Comparison of ENCODE assay signal across 8 cellular contexts in the genomic region with DNA sequence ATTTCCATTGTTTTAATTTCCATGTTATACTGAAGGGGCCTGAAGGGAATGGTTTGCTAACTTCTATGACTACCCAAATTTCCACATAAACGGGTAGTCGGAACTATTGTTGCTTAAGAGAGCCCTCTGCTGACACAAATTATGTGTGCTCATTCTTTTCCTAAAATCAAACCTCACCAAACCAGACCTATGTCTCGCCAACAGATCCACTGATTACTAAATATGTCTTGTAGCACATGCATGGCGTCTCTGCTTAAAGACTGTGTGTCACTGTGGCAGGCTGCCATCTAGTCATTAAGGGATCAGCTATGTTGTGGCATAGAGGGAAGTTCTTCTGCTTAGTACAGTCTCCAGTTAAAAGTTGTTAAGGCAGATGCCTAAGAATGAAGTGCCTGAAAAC. TPM values are rescaled to one million over a fixed set of nuclear protein-coding genes. Genes with fewer than 3 reads are reported as not detected.
DNase-seq lines count a peak whose midpoint lies in the region; ATAC-seq, FAIRE-seq and TF ChIP-seq lines count a peak whose summit lies in the region.

No MANE protein-coding gene starts in this region.

- no peaks in the 10 kb centered on the region for H3K9me3 Mint-ChIP-seq in H9
- H3K9me3 Mint-ChIP-seq in activated T-helper 17 cell treated with anti-CD3 and anti-CD28 coated beads, Interleukin-2, amount 50 U/mL, for 72 hours = no peaks in the 10 kb centered on the region
- H3K9me3 Mint-ChIP-seq in activated T-cell treated with anti-CD3 and anti-CD28 coated beads, Interleukin-2, amount 50 U/mL, for 72 hours = no peaks in the 10 kb centered on the region

- no peak for ATAC-seq in HG03457 (IDR thresholded peaks at IDR 0.05; ENCODE audit: unreplicated experiment)
- ATAC-seq in activated T-helper 17 cell treated with anti-CD3 and anti-CD28 coated beads, Interleukin-2, amount 50 U/mL, for 72 hours (replicated peaks) = no peak
- ATAC-seq in activated T-cell treated with anti-CD3 and anti-CD28 coated beads, Interleukin-2, amount 50 U/mL, for 72 hours (replicated peaks in 1 of 2) = no peak

- no peak overlapping the region for H3T11ph ChIP-seq in H9 (ENCODE audit: low read length)

- H3K56ac ChIP-seq in H9 (ENCODE audit: insufficient read length, low read depth, low read length) = no peak overlapping the region

- H3K4me1 ChIP-seq in H9 (ENCODE audit: insufficient read depth, low read length) = no peaks in the 10 kb centered on the region; the same call in 1 of the 2 replicates

- H2BK20ac ChIP-seq in H9 (ENCODE audit: low read depth, low read length, poor library complexity, severe bottlenecking) = no peak overlapping the region

- peak overlapping the region in 1 of 3 experiments; percentile 34; a peak in 1 of 7 replicates for H3K27ac Mint-ChIP-seq in H9
- no peak overlapping the region for H3K27ac Mint-ChIP-seq in activated T-helper 17 cell treated with anti-CD3 and anti-CD28 coated beads, Interleukin-2, amount 50 U/mL, for 72 hours
- no peak overlapping the region for H3K27ac Mint-ChIP-seq in activated T-cell treated with anti-CD3 and anti-CD28 coated beads, Interleukin-2, amount 50 U/mL, for 72 hours

- H3K9me3 ChIP-seq in H9 (ENCODE audit: control insufficient read depth, low read depth, low read length) = no peaks in the 10 kb centered on the region

- H2BK120ac ChIP-seq in H9 (ENCODE audit: low read depth, low read length, poor library complexity, severe bottlenecking) = no peak overlapping the region

- H3K79me2 ChIP-seq in H9 (ENCODE audit: insufficient read depth, low read length) = no peaks in the 10 kb centered on the region

- H4K8ac ChIP-seq in H9 (replicated peaks; ENCODE audit: insufficient read length, low read depth, low read length) = no peak overlapping the region

- no peak overlapping the region for H3K4me3 Mint-ChIP-seq in H9
- no peak overlapping the region for H3K4me3 Mint-ChIP-seq in activated T-helper 17 cell treated with anti-CD3 and anti-CD28 coated beads, Interleukin-2, amount 50 U/mL, for 72 hours
- no peak overlapping the region for H3K4me3 Mint-ChIP-seq in activated T-cell treated with anti-CD3 and anti-CD28 coated beads, Interleukin-2, amount 50 U/mL, for 72 hours

- no peak overlapping the region for H3K9ac ChIP-seq in H9 (ENCODE audit: extremely low read depth, insufficient read length, low read length)

- H3K14ac ChIP-seq in H9 (ENCODE audit: insufficient read depth, low read length) = no peak overlapping the region

- H2BK12ac ChIP-seq in H9 (ENCODE audit: insufficient read length, low read depth, low read length) = no peak overlapping the region

- peaks cover 23 to 40% of the 10 kb centered on the region in 2 experiments for H3K4me1 Mint-ChIP-seq in H9
- H3K4me1 Mint-ChIP-seq in activated T-helper 17 cell treated with anti-CD3 and anti-CD28 coated beads, Interleukin-2, amount 50 U/mL, for 72 hours = no peaks in the 10 kb centered on the region
- peaks cover 5% of the 10 kb centered on the region for H3K4me1 Mint-ChIP-seq in activated T-cell treated with anti-CD3 and anti-CD28 coated beads, Interleukin-2, amount 50 U/mL, for 72 hours (ENCODE audit: low read depth)

- no peak overlapping the region for H2BK15ac ChIP-seq in H9 (ENCODE audit: low read depth, low read length)

- no peaks in the 10 kb centered on the region for H3K79me1 ChIP-seq in H9 (ENCODE audit: insufficient read depth, low read depth, low read length, poor library complexity, severe bottlenecking)

- H2AFZ ChIP-seq in H9 (ENCODE audit: low read length) = no peak overlapping the region

- H3K36me3 Mint-ChIP-seq in H9 (ENCODE audit: insufficient read depth in 1 of 3, low read depth in 3 of 3) = no peaks in the 10 kb centered on the region; a peak in 2 of 7 replicates
- no peaks in the 10 kb centered on the region for H3K36me3 Mint-ChIP-seq in activated T-helper 17 cell treated with anti-CD3 and anti-CD28 coated beads, Interleukin-2, amount 50 U/mL, for 72 hours (ENCODE audit: low read depth)
- H3K36me3 Mint-ChIP-seq in activated T-cell treated with anti-CD3 and anti-CD28 coated beads, Interleukin-2, amount 50 U/mL, for 72 hours (ENCODE audit: insufficient read depth in 2 of 2) = no peaks in the 10 kb centered on the region

- no peaks in the 10 kb centered on the region for H3K27me3 Mint-ChIP-seq in H9 (ENCODE audit: low read depth)
- H3K27me3 Mint-ChIP-seq in activated T-helper 17 cell treated with anti-CD3 and anti-CD28 coated beads, Interleukin-2, amount 50 U/mL, for 72 hours = no peaks in the 10 kb centered on the region
- peaks cover 38% of the 10 kb centered on the region for H3K27me3 Mint-ChIP-seq in activated T-cell treated with anti-CD3 and anti-CD28 coated beads, Interleukin-2, amount 50 U/mL, for 72 hours (ENCODE audit: low read depth)

- no peak overlapping the region for H2BK5ac ChIP-seq in H9 (ENCODE audit: insufficient read length, low read length)

- H3K27ac ChIP-seq in H9 (ENCODE audit: insufficient read length, low read depth, low read length) = no peak overlapping the region

- DNase-seq in H9 (no peak), RKO (ENCODE audit: low spot score) (peak; percentile 79), fibroblast of the conjunctiva (ENCODE audit: low read depth) (peak; percentile 49), putamen (ENCODE audit: low spot score) (peak; percentile 16)
- no peak for DNase-seq in activated T-cell treated with anti-CD3 and anti-CD28 coated beads, Interleukin-2, amount 50 U/mL, for 72 hours

- TF ChIP-seq CTCF in H9 (conservative IDR thresholded peaks at IDR 0.05) = peak; percentile 63

- no peak overlapping the region for H4K5ac ChIP-seq in H9 (ENCODE audit: insufficient read length, low read depth, low read length)

- no peaks in the 10 kb centered on the region for H3K23me2 ChIP-seq in H9 (ENCODE audit: insufficient read length, low read depth, low read length, poor library complexity, severe bottlenecking)

- no peaks in the 10 kb centered on the region for H3K27me3 ChIP-seq in H9 (ENCODE audit: insufficient read depth, low read length)

- peak; percentile 30 for FAIRE-seq in A204.1 (lab: Jason Lieb, UNC)

- no peak overlapping the region for H2AK5ac ChIP-seq in H9 (ENCODE audit: insufficient read length, low read length)

- no peak overlapping the region for H3K4ac ChIP-seq in H9 (ENCODE audit: low read depth, low read length)

- H3K23ac ChIP-seq in H9 (ENCODE audit: insufficient read length, low read depth, low read length) = no peak overlapping the region

- H3K4me2 ChIP-seq in H9 (ENCODE audit: insufficient read depth, insufficient read length, low read length) = no peak overlapping the region

- H4K91ac ChIP-seq in H9 (ENCODE audit: insufficient read length, low read depth, low read length) = no peak overlapping the region

- no peak overlapping the region for H3K18ac ChIP-seq in H9 (ENCODE audit: insufficient read length, low read depth, low read length)

- no CpG with 5 or more reads among the region's 4 CpGs for WGBS in H9 (ENCODE audit: extremely low coverage, insufficient read length, low lambda C conversion rate)

- H4K20me1 ChIP-seq in H9 (ENCODE audit: control insufficient read depth, insufficient read depth, insufficient read length) = no peaks in the 10 kb centered on the region

RNA-seq across cellular contexts. Expression of a gene that starts 25.1 kb away (rescaled TPM):
- total RNA-seq in H9 (2021) = 25.1 and 29.7 TPM in 2 replicates
- 1 to 10 TPM; 3.1 to 3.8 TPM for total RNA-seq in activated T-helper 17 cell treated with anti-CD3 and anti-CD28 coated beads, Interleukin-2, amount 50 U/mL, for 72 hours
- under 1 TPM; 0.46 to 0.86 TPM for total RNA-seq in activated T-cell treated with anti-CD3 and anti-CD28 coated beads, Interleukin-2, amount 50 U/mL, for 72 hours

RNA-seq across cellular contexts. Expression of a gene that starts 32.6 kb away (rescaled TPM):
- not detected in 2 replicates for total RNA-seq in H9 (2021)
- not detected for total RNA-seq in activated T-helper 17 cell treated with anti-CD3 and anti-CD28 coated beads, Interleukin-2, amount 50 U/mL, for 72 hours
- not detected for total RNA-seq in activated T-cell treated with anti-CD3 and anti-CD28 coated beads, Interleukin-2, amount 50 U/mL, for 72 hours

Comparison
In these comparisons a context has a peak if more than half of its experiments do, and no peak if none do; other contexts are left out.
1. DNase-seq: peak in RKO (single experiment), fibroblast of the conjunctiva (single experiment) and putamen (single experiment); none in H9 (single experiment) and activated T-cell treated with anti-CD3 and anti-CD28 coated beads, Interleukin-2, amount 50 U/mL, for 72 hours (0 of 2).